10 cellular contexts compared by ENCODE assay signal in the genomic region with DNA sequence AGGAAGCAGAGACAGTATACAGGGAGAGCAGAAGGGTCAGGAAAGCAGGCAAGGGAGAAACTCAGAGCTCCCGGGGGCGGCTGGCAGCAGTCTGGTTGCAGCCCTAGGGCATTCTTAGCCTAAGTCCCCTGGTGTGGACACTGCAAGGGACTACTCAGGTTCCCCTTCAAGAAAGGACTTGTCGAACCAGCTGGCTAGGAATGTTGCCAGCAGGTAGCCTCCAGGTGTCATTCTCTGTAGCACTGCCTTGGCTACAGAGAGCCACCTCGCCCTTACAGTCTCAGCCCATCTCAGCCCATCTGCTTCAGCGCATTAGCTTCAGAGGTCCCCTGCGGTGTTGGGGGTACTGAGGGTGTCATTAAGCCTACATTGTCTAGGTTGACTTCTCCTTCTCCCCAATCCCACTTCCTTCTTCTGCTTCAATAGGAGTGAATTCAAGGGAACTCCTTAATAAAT. TPM values are rescaled to one million over a fixed set of nuclear protein-coding genes. Genes with fewer than 3 reads are reported as not detected.
A peak's percentile ranks its signal among the peaks of the same experiment; 100 is the strongest.
DNase-seq lines count a peak whose midpoint lies in the region; ATAC-seq and TF ChIP-seq lines count a peak whose summit lies in the region.
"Had no signal": no experiment of that assay in that cellular context is flagged by ENCODE, and none has a peak within 500 bp of the region (broad histone marks: within the 10 kb centered on the region; RNA-seq: fewer than 3 reads in every experiment).

No MANE protein-coding gene starts in this region.

- H3K27ac ChIP-seq in GM23338 (ENCODE audit: low read depth), result no peak overlapping the region

- H3K4me3 Mint-ChIP-seq in GM23338, result no peak overlapping the region; the same call in 2 of the 3 replicates
- peak overlapping the region in 2 of 3 donors; percentile 59 to 64 for H3K4me3 Mint-ChIP-seq in T-cell

- H3K4me3 ChIP-seq in GM23338, result no peak overlapping the region

- H3K27ac Mint-ChIP-seq in GM23338, result no peak overlapping the region
- peak overlapping the region; percentile 96 to 97 for H3K27ac Mint-ChIP-seq in T-cell

- CTCF ChIA-PET in T-cell (lab: Charles Lee), result interaction anchor here (0.6 to 1.5 kb wide), 4 partner anchors 8 to 380 kb away, joined by 3 to 4 read pairs (median 4); no protein-coding TSS in a partner anchor

- H3K4me1 ChIP-seq in GM23338 (ENCODE audit: insufficient read depth), result peaks cover 9% of the 10 kb centered on the region; the same call in 1 of the 2 replicates

- no peaks in the 10 kb centered on the region for H3K27me3 ChIP-seq in GM23338 (ENCODE audit: insufficient read depth)

- TF ChIP-seq CTCF in GM23338 (conservative IDR thresholded peaks at IDR 0.05; ENCODE audit: low read depth in 2 of 2), result no peak

- H3F3A ChIP-seq in GM23338 (replicated peaks; ENCODE audit: low read depth), result peaks cover 6% of the 10 kb centered on the region; the same call in 1 of the 2 replicates

- POLR2A ChIA-PET in T-cell (lab: Charles Lee), result interaction anchor here (0.5 to 0.8 kb wide), 2 partner anchors 12 kb away, joined by 3 read pairs; no protein-coding TSS in a partner anchor

- H3K9me3 Mint-ChIP-seq in GM23338, result no peaks in the 10 kb centered on the region
- no peaks in the 10 kb centered on the region for H3K9me3 Mint-ChIP-seq in T-cell

- intact Hi-C loops in posterior cingulate gyrus (cut with DNase I) (no loop called here), left ventricle myocardium superior (cut with micrococcal nuclease) (no loop called here)

- H3K4me2 ChIP-seq in GM23338, result peak overlapping the region; percentile 66; the same call in 1 of the 2 replicates

- H2AFZ ChIP-seq in GM23338, result no peak overlapping the region; the same call in 1 of the 2 replicates

- H3K36me3 Mint-ChIP-seq in GM23338 (ENCODE audit: low read depth) (no peaks in the 10 kb centered on the region), T-cell (no peaks in the 10 kb centered on the region)

- peaks cover 20% of the 10 kb centered on the region for H3K4me1 Mint-ChIP-seq in GM23338
- peaks cover 56 to 70% (median 56%) of the 10 kb centered on the region in 3 donors for H3K4me1 Mint-ChIP-seq in T-cell

- H4K20me1 ChIP-seq in GM23338 (replicated peaks; ENCODE audit: insufficient read depth), result no peaks in the 10 kb centered on the region

- H3K79me2 ChIP-seq in GM23338 (replicated peaks; ENCODE audit: insufficient read depth), result no peaks in the 10 kb centered on the region

- no peaks in the 10 kb centered on the region for H3K9me2 ChIP-seq in GM23338 (ENCODE audit: insufficient read depth)

- TF ChIP-seq POLR2A in GM18505 (IDR thresholded peaks at IDR 0.05; ENCODE audit: borderline replicate concordance, extremely low read depth, insufficient read depth, insufficient read length), result no peak

- H3K27me3 Mint-ChIP-seq in GM23338 (ENCODE audit: insufficient read depth, low read depth, poor library complexity) (peaks cover 3% of the 10 kb centered on the region), T-cell (no peaks in the 10 kb centered on the region)

- ATAC-seq in GM23338 (peak; percentile 94), T-cell (replicated peaks in 1 of 4) (no peak), GM21423 (IDR thresholded peaks at IDR 0.05; ENCODE audit: unreplicated experiment) (no peak), left ventricle myocardium superior (no peak), GM18505 (IDR thresholded peaks at IDR 0.05; ENCODE audit: unreplicated experiment) (no peak)

- DNase-seq in CD1c-positive myeloid dendritic cell (ENCODE audit: extremely low spot score) (peak; percentile 42), GM23338 (ENCODE audit: low spot score) (peak; percentile 62), T-cell (no peak), iPS-NIHi11 (ENCODE audit: low spot score) (peak; percentile 52), posterior cingulate gyrus (no peak), left ventricle myocardium superior (no peak)
- DNase-seq: H7, kidney had no signal

- H3K36me3 ChIP-seq in GM23338 (ENCODE audit: insufficient read depth), result no peaks in the 10 kb centered on the region

TF ChIP-seq in GM23338, 12 proteins besides CTCF, POLR2A, EP300 and RAD21 (continues in another document):
- no peak for TF ChIP-seq JUNB (IDR thresholded peaks at IDR 0.05; ENCODE audit: unreplicated experiment)
- TF ChIP-seq, protein P1, sequence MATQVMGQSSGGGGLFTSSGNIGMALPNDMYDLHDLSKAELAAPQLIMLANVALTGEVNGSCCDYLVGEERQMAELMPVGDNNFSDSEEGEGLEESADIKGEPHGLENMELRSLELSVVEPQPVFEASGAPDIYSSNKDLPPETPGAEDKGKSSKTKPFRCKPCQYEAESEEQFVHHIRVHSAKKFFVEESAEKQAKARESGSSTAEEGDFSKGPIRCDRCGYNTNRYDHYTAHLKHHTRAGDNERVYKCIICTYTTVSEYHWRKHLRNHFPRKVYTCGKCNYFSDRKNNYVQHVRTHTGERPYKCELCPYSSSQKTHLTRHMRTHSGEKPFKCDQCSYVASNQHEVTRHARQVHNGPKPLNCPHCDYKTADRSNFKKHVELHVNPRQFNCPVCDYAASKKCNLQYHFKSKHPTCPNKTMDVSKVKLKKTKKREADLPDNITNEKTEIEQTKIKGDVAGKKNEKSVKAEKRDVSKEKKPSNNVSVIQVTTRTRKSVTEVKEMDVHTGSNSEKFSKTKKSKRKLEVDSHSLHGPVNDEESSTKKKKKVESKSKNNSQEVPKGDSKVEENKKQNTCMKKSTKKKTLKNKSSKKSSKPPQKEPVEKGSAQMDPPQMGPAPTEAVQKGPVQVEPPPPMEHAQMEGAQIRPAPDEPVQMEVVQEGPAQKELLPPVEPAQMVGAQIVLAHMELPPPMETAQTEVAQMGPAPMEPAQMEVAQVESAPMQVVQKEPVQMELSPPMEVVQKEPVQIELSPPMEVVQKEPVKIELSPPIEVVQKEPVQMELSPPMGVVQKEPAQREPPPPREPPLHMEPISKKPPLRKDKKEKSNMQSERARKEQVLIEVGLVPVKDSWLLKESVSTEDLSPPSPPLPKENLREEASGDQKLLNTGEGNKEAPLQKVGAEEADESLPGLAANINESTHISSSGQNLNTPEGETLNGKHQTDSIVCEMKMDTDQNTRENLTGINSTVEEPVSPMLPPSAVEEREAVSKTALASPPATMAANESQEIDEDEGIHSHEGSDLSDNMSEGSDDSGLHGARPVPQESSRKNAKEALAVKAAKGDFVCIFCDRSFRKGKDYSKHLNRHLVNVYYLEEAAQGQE (IDR thresholded peaks at IDR 0.05; ENCODE audit: unreplicated experiment), result no peak
- no peak for TF ChIP-seq ZNF331 (CRISPR knock-in tag; IDR thresholded peaks at IDR 0.05; ENCODE audit: low read depth)
- no peak for TF ChIP-seq POLR2AphosphoS5 (IDR thresholded peaks at IDR 0.05; ENCODE audit: low read depth)
- no peak for TF ChIP-seq CREB1 (CRISPR knock-in tag; IDR thresholded peaks at IDR 0.05; ENCODE audit: low read depth)

RNA-seq across cellular contexts. Expression of a gene that starts 11.3 kb away (rescaled TPM):
- total RNA-seq in GM23338 (2014; rRNA removed; shearing (Covaris generic)), result 834 and 976 TPM in 2 replicates
- polyA plus RNA-seq in GM23338 (2016; fragmentation: Nextera tagmentation; extraction: Ambion mirVana), result 2,942 and 3,166 TPM in 2 replicates
- total RNA-seq in T-cell (1,000 to 10,000 TPM; 1,423 to 1,890 (median 1,689) TPM), left ventricle myocardium superior (450 TPM)

RNA-seq across cellular contexts. Expression of a gene that starts 13.3 kb away (rescaled TPM):
- 12.1 and 15.7 TPM in 2 replicates for total RNA-seq in GM23338 (2014; rRNA removed; shearing (Covaris generic))
- polyA plus RNA-seq in GM23338 (2016; fragmentation: Nextera tagmentation; extraction: Ambion mirVana), result 5.5 and 6.0 TPM in 2 replicates
- total RNA-seq in T-cell, result 100 to 1,000 TPM in 3 of 5 donors, 10 to 100 TPM in 2; 77.3 to 219 (median 106) TPM
- total RNA-seq in left ventricle myocardium superior, result 0.62 TPM

Comparison
In these comparisons a context has a peak if more than half of its experiments do, and no peak if none do; other contexts are left out.
1. DNase-seq: peak in CD1c-positive myeloid dendritic cell (single experiment), GM23338 (single experiment) and iPS-NIHi11 (single experiment); none in T-cell (0 of 34), posterior cingulate gyrus (0 of 10) and left ventricle myocardium superior (single experiment).